ENCODE assay signal across 9 cellular contexts in the genomic region with DNA sequence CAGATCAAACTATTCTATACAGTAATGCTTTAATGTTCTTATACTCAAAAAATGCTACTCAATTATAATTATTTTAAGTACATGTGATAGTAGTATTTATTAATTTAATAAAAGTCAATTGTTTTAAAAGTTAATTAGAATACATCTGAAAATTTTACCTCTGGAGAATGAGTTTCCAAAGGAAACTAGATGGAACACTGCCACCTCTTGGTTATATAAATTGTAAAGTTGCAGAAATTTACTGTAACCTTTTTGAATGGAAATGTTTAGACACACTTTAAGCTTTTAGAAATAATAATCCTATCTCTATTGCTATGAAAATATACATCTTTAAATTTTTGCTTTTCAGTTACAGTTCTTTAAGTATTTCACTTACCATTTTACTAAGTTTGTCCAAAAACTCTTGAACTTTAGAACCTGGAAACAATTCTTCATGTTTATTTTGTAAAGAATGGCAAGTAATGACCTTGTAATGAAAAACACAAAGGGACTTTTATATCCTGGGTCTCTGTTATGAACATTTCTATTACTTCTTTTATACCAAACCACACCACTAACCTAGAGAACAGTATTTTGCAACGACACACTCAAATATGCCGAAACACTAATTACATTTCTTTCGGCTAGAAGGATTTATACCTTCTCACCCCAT. TPM values are rescaled to one million over a fixed set of nuclear protein-coding genes. Genes with fewer than 3 reads are reported as not detected.
DNase-seq lines count a peak whose midpoint lies in the region; ATAC-seq and TF ChIP-seq lines count a peak whose summit lies in the region.
"Had no signal": no experiment of that assay in that cellular context is flagged by ENCODE, and none has a peak within 500 bp of the region (broad histone marks: within the 10 kb centered on the region; RNA-seq: fewer than 3 reads in every experiment).

No MANE protein-coding gene starts in this region.

- no peak overlapping the region for H3K27ac Mint-ChIP-seq in brain
- H3K27ac Mint-ChIP-seq in activated CD4-positive, alpha-beta memory T cell treated with anti-CD3 and anti-CD28 coated beads for 36 hours = no peak overlapping the region

- no peaks in the 10 kb centered on the region for H4K20me1 ChIP-seq in Karpas-422 (ENCODE audit: insufficient read depth, low read depth, low read length)

- H3K79me2 ChIP-seq in Karpas-422 (ENCODE audit: low read length) = no peaks in the 10 kb centered on the region

- no peaks in the 10 kb centered on the region for H3K27me3 ChIP-seq in Karpas-422 (ENCODE audit: low read length)

- peaks cover 3% of the 10 kb centered on the region for H3K27me3 Mint-ChIP-seq in brain
- no peaks in the 10 kb centered on the region for H3K27me3 Mint-ChIP-seq in activated CD4-positive, alpha-beta memory T cell treated with anti-CD3 and anti-CD28 coated beads for 36 hours

- H3K27ac ChIP-seq in Karpas-422 (ENCODE audit: low read length) = no peak overlapping the region

- no peaks in the 10 kb centered on the region for H3K36me3 Mint-ChIP-seq in brain
- no peaks in the 10 kb centered on the region for H3K36me3 Mint-ChIP-seq in activated CD4-positive, alpha-beta memory T cell treated with anti-CD3 and anti-CD28 coated beads for 36 hours

- TF ChIP-seq CTCF in brain (conservative IDR thresholded peaks at IDR 0.05) = peak; percentile 77 to 81

- H3K9me2 ChIP-seq in Karpas-422 (replicated peaks; ENCODE audit: insufficient read depth, low read length) = no peaks in the 10 kb centered on the region

- no peak overlapping the region for H3K4me3 Mint-ChIP-seq in brain
- no peak overlapping the region for H3K4me3 Mint-ChIP-seq in activated CD4-positive, alpha-beta memory T cell treated with anti-CD3 and anti-CD28 coated beads for 36 hours

- H3K4me1 Mint-ChIP-seq in brain = peaks cover 7% of the 10 kb centered on the region
- H3K4me1 Mint-ChIP-seq in activated CD4-positive, alpha-beta memory T cell treated with anti-CD3 and anti-CD28 coated beads for 36 hours (ENCODE audit: low read depth) = no peaks in the 10 kb centered on the region

- no peaks in the 10 kb centered on the region for H3K9me3 ChIP-seq in Karpas-422 (ENCODE audit: low read length)

- no peak for ATAC-seq in HG03045 (IDR thresholded peaks at IDR 0.05; ENCODE audit: unreplicated experiment)

- peak; percentile 59 for DNase-seq in DMS114 treated with DMSO at 0.1 percent for 48 hours (lab: John Stamatoyannopoulos, UW; ENCODE audit: unreplicated experiment)
- DNase-seq in Karpas-422 = peak; percentile 46
- DNase-seq in medulla oblongata (ENCODE audit: extremely low spot score) = peak; percentile 36
- DNase-seq in T-helper 9 cell = no peak
- no peak for DNase-seq in activated CD4-positive, alpha-beta T cell treated with anti-CD3 and anti-CD28 coated beads for 1 hour
- DNase-seq in activated CD4-positive, alpha-beta memory T cell treated with anti-CD3 and anti-CD28 coated beads for 36 hours = no peak
- DNase-seq: activated CD4-positive, CD25-positive, alpha-beta regulatory T cell had no signal

- no peak overlapping the region for H3K9ac ChIP-seq in Karpas-422 (ENCODE audit: low read length)

- CTCF ChIA-PET in activated CD4-positive, alpha-beta memory T cell treated with anti-CD3 and anti-CD28 coated beads for 36 hours (lab: Charles Lee) = no interaction called here

- POLR2A ChIA-PET in activated CD4-positive, alpha-beta memory T cell treated with anti-CD3 and anti-CD28 coated beads for 36 hours (lab: Charles Lee) = no interaction called here

- H3K4me2 ChIP-seq in Karpas-422 (ENCODE audit: low read depth, low read length, poor library complexity, severe bottlenecking) = no peak overlapping the region

- H2AFZ ChIP-seq in Karpas-422 (ENCODE audit: low read length) = no peak overlapping the region

- no peaks in the 10 kb centered on the region for H3K4me1 ChIP-seq in Karpas-422 (ENCODE audit: low read length)

- intact Hi-C loops in activated CD4-positive, alpha-beta memory T cell treated with anti-CD3 and anti-CD28 coated beads for 36 hours (cut with micrococcal nuclease) = loop anchor here (5.0 kb wide), 1 partner anchor 439 kb away; no protein-coding TSS in a partner anchor

- no peak overlapping the region for H3K4me3 ChIP-seq in Karpas-422 (ENCODE audit: low read length)

- H3K9me3 Mint-ChIP-seq in brain = peaks cover 0 to 2% (median 0%) of the 10 kb centered on the region in 5 experiments
- peaks cover under 1% of the 10 kb centered on the region for H3K9me3 Mint-ChIP-seq in activated CD4-positive, alpha-beta memory T cell treated with anti-CD3 and anti-CD28 coated beads for 36 hours

- H3K36me3 ChIP-seq in Karpas-422 (ENCODE audit: insufficient read depth, low read length) = no peaks in the 10 kb centered on the region

RNA-seq across cellular contexts. Expression of a gene that starts 10.9 kb away (rescaled TPM):
- not detected in 2 replicates for total RNA-seq in Karpas-422 (2014; rRNA removed; shearing (Covaris generic); ENCODE audit: low replicate concordance)
- not detected for polyA plus RNA-seq in brain (ENCODE audit: insufficient read depth, low read depth, low replicate concordance)
- not detected for total RNA-seq in activated CD4-positive, alpha-beta memory T cell treated with anti-CD3 and anti-CD28 coated beads for 36 hours

Comparison
In these comparisons a context has a peak if more than half of its experiments do, and no peak if none do; other contexts are left out.
1. DNase-seq: peak in DMS114 treated with DMSO at 0.1 percent for 48 hours (single experiment), Karpas-422 (single experiment) and medulla oblongata (single experiment); none in T-helper 9 cell (single experiment), activated CD4-positive, alpha-beta T cell treated with anti-CD3 and anti-CD28 coated beads for 1 hour (single experiment) and activated CD4-positive, alpha-beta memory T cell treated with anti-CD3 and anti-CD28 coated beads for 36 hours (single experiment).